In genomic region chr14:52790011-52790755, GRCh38 we compare ENCODE assay signal across 8 cellular contexts. TPM values are rescaled to one million over a fixed set of nuclear protein-coding genes. Genes with fewer than 3 reads are reported as not detected.
DNase-seq lines count a peak whose midpoint lies in the region; ATAC-seq, FAIRE-seq and TF ChIP-seq lines count a peak whose summit lies in the region.

No MANE protein-coding gene starts in this region.

- TF ChIP-seq EP300 in sigmoid colon (IDR thresholded peaks at IDR 0.05), result no peak

- WGBS in sigmoid colon, 2 donors, result 48 to 58% methylated on average over 18 of the region's 18 CpGs

- no peak for TF ChIP-seq CTCF in sigmoid colon (IDR thresholded peaks at IDR 0.05)

- intact Hi-C loops in sigmoid colon (cut with DNase I), result loop anchor here (2.0 to 5.0 kb wide), 2 partner anchors 58 to 363 kb away; partner anchors contain the start of genes DDHD1 and STYX

- no peaks in the 10 kb centered on the region for H3K36me3 ChIP-seq in sigmoid colon

- peaks cover 0 to 28% (median 14%) of the 10 kb centered on the region in 4 donors for H3K4me1 ChIP-seq in sigmoid colon

- H3K4me3 ChIP-seq in sigmoid colon, result peak overlapping the region; percentile 66 to 84 (median 74)

- no peak for ATAC-seq in GM18870 (IDR thresholded peaks at IDR 0.05; ENCODE audit: unreplicated experiment)

- TF ChIP-seq POLR2A in sigmoid colon (IDR thresholded peaks at IDR 0.05) (no peak), H54 (IDR thresholded peaks at IDR 0.05; ENCODE audit: low read depth, low read length) (no peak)

- FAIRE-seq in H54 (lab: Jason Lieb, UNC), result no peak

- no peaks in the 10 kb centered on the region for H3K9me3 ChIP-seq in sigmoid colon

- H3K27me3 ChIP-seq in sigmoid colon, result no peaks in the 10 kb centered on the region

- DNase-seq in NCI-H2171 treated with DMSO at 0.1 percent for 48 hours (lab: John Stamatoyannopoulos, UW) (peak; percentile 47), NCI-H2171 (lab: John Stamatoyannopoulos, UW) (no peak), RKO (ENCODE audit: low spot score) (peak; percentile 32), fibroblast of peridontal ligament (ENCODE audit: extremely low read depth) (peak; percentile 19), sigmoid colon (no peak), NCI-H446 treated with DMSO at 0.1 percent for 48 hours (lab: John Stamatoyannopoulos, UW) (no peak), H54 (ENCODE audit: insufficient read length, low spot score) (no peak)

- H3K27ac ChIP-seq in sigmoid colon, result peak overlapping the region in 3 of 4 donors; percentile 83 to 89 (median 89)

RNA-seq across cellular contexts. Expression of gene GNPNAT1, which starts 1.2 kb away (rescaled TPM):
- total RNA-seq in sigmoid colon, result 10 to 100 TPM; 13.3 to 18.8 (median 15.3) TPM
- 10 to 100 TPM; 24.0 to 34.9 (median 27.8) TPM for polyA plus RNA-seq in sigmoid colon

Comparison
In these comparisons a context has a peak if more than half of its experiments do, and no peak if none do; other contexts are left out.
1. DNase-seq: peak in NCI-H2171 treated with DMSO at 0.1 percent for 48 hours (single experiment), RKO (single experiment) and fibroblast of peridontal ligament (single experiment); none in NCI-H2171 (single experiment), sigmoid colon (single experiment), NCI-H446 treated with DMSO at 0.1 percent for 48 hours (single experiment) and H54 (single experiment).